Comparison of ENCODE assay signal across 8 cellular contexts in the genomic region with DNA sequence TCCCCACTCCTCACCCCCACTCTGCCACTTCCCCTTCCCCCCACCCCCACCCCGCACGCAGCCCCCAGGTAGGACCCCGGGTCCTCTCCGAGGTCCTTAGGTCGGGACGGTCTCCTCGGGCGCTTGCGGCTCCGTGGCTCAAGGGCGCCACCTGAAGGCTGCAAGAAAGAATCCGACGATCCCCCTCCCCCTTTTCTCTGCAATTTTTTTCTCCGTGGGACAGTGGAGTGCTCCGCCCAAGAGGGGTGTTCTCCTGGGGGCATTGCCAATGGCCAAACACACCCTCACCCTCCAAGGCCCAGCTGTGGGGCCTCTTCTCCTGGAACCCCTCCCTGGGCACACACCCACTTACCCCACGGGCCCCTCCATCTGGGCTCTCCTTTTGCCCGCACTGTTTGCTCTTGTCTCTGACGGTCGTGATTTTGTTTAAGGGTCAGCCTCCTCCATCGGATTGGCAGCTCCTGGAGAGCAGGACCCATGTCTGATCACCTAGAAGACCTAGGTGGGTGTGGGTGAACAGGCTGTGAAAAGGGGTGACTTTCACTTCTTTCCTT. TPM values are rescaled to one million over a fixed set of nuclear protein-coding genes. Genes with fewer than 3 reads are reported as not detected.
DNase-seq lines count a peak whose midpoint lies in the region; ATAC-seq and TF ChIP-seq lines count a peak whose summit lies in the region.

No MANE protein-coding gene starts in this region.

- H4K20me1 ChIP-seq in OCI-LY3 (ENCODE audit: insufficient read depth, low read length), result no peaks in the 10 kb centered on the region

- WGBS in ovary, 3 donors, result 8 to 15% (median 11%) methylated on average over 18 to 20 of the region's 20 CpGs

- peak; percentile 73 for ATAC-seq in CD4-positive, alpha-beta T cell (ENCODE audit: poor library complexity)
- no peak for ATAC-seq in HG03565 (IDR thresholded peaks at IDR 0.05; ENCODE audit: unreplicated experiment)

- CTCF ChIA-PET in CD4-positive, alpha-beta T cell (lab: Charles Lee), result no interaction called here
- CTCF ChIA-PET in activated naive CD4-positive, alpha-beta T cell treated with anti-CD3 and anti-CD28 coated beads, Interleukin-2, amount 10 ng/mL, durations not matched to agents 7 days and 5 days (lab: Charles Lee), result interaction anchor here (1.2 to 3.3 kb wide), 3 partner anchors 14 to 78 kb away, joined by 4 to 14 read pairs (median 11); no protein-coding TSS in a partner anchor

- H3K27ac Mint-ChIP-seq in CD4-positive, alpha-beta T cell, result no peak overlapping the region
- no peak overlapping the region for H3K27ac Mint-ChIP-seq in HFFc6
- H3K27ac Mint-ChIP-seq in activated naive CD4-positive, alpha-beta T cell treated with anti-CD3 and anti-CD28 coated beads, Interleukin-2, amount 10 ng/mL, durations not matched to agents 7 days and 5 days, result no peak overlapping the region

- TF ChIP-seq CTCF in CD4-positive, alpha-beta T cell (IDR thresholded peaks at IDR 0.05), result no peak
- TF ChIP-seq CTCF in HFFc6 (IDR thresholded peaks at IDR 0.05) (peak; percentile 75), OCI-LY3 (IDR thresholded peaks at IDR 0.05; ENCODE audit: low read depth, low read length) (peak; percentile 47), left ventricle myocardium inferior (IDR thresholded peaks at IDR 0.05; ENCODE audit: borderline replicate concordance) (peak; percentile 61), ovary (IDR thresholded peaks at IDR 0.05) (no peak)

- 0 out of 2 replicates have a peak overlapping the region, but pooled peaks have one; percentile 7 for H3K4me2 ChIP-seq in OCI-LY3 (ENCODE audit: low read length)

- H3K4me1 ChIP-seq in OCI-LY3 (ENCODE audit: low read length), result no peaks in the 10 kb centered on the region
- H3K4me1 ChIP-seq in left ventricle myocardium inferior, result peaks cover 43% of the 10 kb centered on the region
- H3K4me1 ChIP-seq in ovary (ENCODE audit: insufficient read depth), result no peaks in the 10 kb centered on the region

- H3K9me3 Mint-ChIP-seq in CD4-positive, alpha-beta T cell, result no peaks in the 10 kb centered on the region
- no peaks in the 10 kb centered on the region for H3K9me3 Mint-ChIP-seq in HFFc6
- no peaks in the 10 kb centered on the region for H3K9me3 Mint-ChIP-seq in activated naive CD4-positive, alpha-beta T cell treated with anti-CD3 and anti-CD28 coated beads, Interleukin-2, amount 10 ng/mL, durations not matched to agents 7 days and 5 days

- no peaks in the 10 kb centered on the region for H3K9me3 ChIP-seq in CD4-positive, alpha-beta T cell (ENCODE audit: control insufficient read depth, low read length)
- H3K9me3 ChIP-seq in OCI-LY3 (ENCODE audit: insufficient read depth, low read length) (no peaks in the 10 kb centered on the region), left ventricle myocardium inferior (replicated peaks) (no peaks in the 10 kb centered on the region), ovary (no peaks in the 10 kb centered on the region)

- H3K4me3 Mint-ChIP-seq in CD4-positive, alpha-beta T cell, result peak overlapping the region; percentile 68
- peak overlapping the region; percentile 24; the same call in 1 of the 2 replicates for H3K4me3 Mint-ChIP-seq in HFFc6
- peak overlapping the region; percentile 58 for H3K4me3 Mint-ChIP-seq in activated naive CD4-positive, alpha-beta T cell treated with anti-CD3 and anti-CD28 coated beads, Interleukin-2, amount 10 ng/mL, durations not matched to agents 7 days and 5 days

- POLR2A ChIA-PET in CD4-positive, alpha-beta T cell (lab: Charles Lee), result no interaction called here

- H3K36me3 Mint-ChIP-seq in CD4-positive, alpha-beta T cell (ENCODE audit: low read depth), result no peaks in the 10 kb centered on the region
- no peaks in the 10 kb centered on the region for H3K36me3 Mint-ChIP-seq in HFFc6 (ENCODE audit: low read depth)
- H3K36me3 Mint-ChIP-seq in activated naive CD4-positive, alpha-beta T cell treated with anti-CD3 and anti-CD28 coated beads, Interleukin-2, amount 10 ng/mL, durations not matched to agents 7 days and 5 days, result no peaks in the 10 kb centered on the region

- H3K4me1 Mint-ChIP-seq in CD4-positive, alpha-beta T cell (ENCODE audit: low read depth), result peaks cover 12% of the 10 kb centered on the region
- H3K4me1 Mint-ChIP-seq in HFFc6 (ENCODE audit: low read depth), result no peaks in the 10 kb centered on the region
- H3K4me1 Mint-ChIP-seq in activated naive CD4-positive, alpha-beta T cell treated with anti-CD3 and anti-CD28 coated beads, Interleukin-2, amount 10 ng/mL, durations not matched to agents 7 days and 5 days, result peaks cover 11% of the 10 kb centered on the region

- H3K36me3 ChIP-seq in OCI-LY3 (replicated peaks; ENCODE audit: low read depth, low read length) (no peaks in the 10 kb centered on the region), left ventricle myocardium inferior (no peaks in the 10 kb centered on the region), ovary (no peaks in the 10 kb centered on the region)

- no peak overlapping the region for H3K4me3 ChIP-seq in OCI-LY3 (ENCODE audit: low read length)
- H3K4me3 ChIP-seq in left ventricle myocardium inferior, result peak overlapping the region; percentile 73
- H3K4me3 ChIP-seq in skin epidermis, result peak overlapping the region; percentile 36 to 60 (median 43)
- no peak overlapping the region for H3K4me3 ChIP-seq in ovary

- H3K79me2 ChIP-seq in OCI-LY3 (ENCODE audit: low read length), result no peaks in the 10 kb centered on the region

- no peak overlapping the region for H3K27ac ChIP-seq in CD4-positive, alpha-beta T cell (ENCODE audit: low read depth, low read length)
- H3K27ac ChIP-seq in OCI-LY3 (ENCODE audit: low read length) (no peak overlapping the region), left ventricle myocardium inferior (replicated peaks) (peak overlapping the region; percentile 60), skin epidermis (peak overlapping the region in 3 of 21 experiments; percentile 7 to 50 (median 43)), ovary (no peak overlapping the region)

- H3K9ac ChIP-seq in OCI-LY3 (ENCODE audit: low read length), result no peak overlapping the region

- H3K27me3 ChIP-seq in CD4-positive, alpha-beta T cell (ENCODE audit: control insufficient read depth, insufficient read depth, low read length), result peaks cover 13% of the 10 kb centered on the region
- H3K27me3 ChIP-seq in OCI-LY3 (ENCODE audit: low read depth, low read length) (no peaks in the 10 kb centered on the region), left ventricle myocardium inferior (ENCODE audit: low read depth) (peaks cover 31% of the 10 kb centered on the region), ovary (no peaks in the 10 kb centered on the region)

- peaks cover 38% of the 10 kb centered on the region for H3K27me3 Mint-ChIP-seq in CD4-positive, alpha-beta T cell
- peaks cover 40% of the 10 kb centered on the region for H3K27me3 Mint-ChIP-seq in HFFc6 (ENCODE audit: insufficient read depth)
- peaks cover 48% of the 10 kb centered on the region for H3K27me3 Mint-ChIP-seq in activated naive CD4-positive, alpha-beta T cell treated with anti-CD3 and anti-CD28 coated beads, Interleukin-2, amount 10 ng/mL, durations not matched to agents 7 days and 5 days

- no peak overlapping the region for H2AFZ ChIP-seq in OCI-LY3 (ENCODE audit: low read depth, low read length)

- TF ChIP-seq EP300 in ovary (IDR thresholded peaks at IDR 0.05), result no peak

- TF ChIP-seq POLR2A in ovary (IDR thresholded peaks at IDR 0.05), result no peak

- peak in 9 of 10 experiments; percentile 12 to 47 (median 34) for DNase-seq in CD4-positive, alpha-beta T cell
- DNase-seq in HFFc6 (peak; percentile 10), left ventricle myocardium inferior (peak; percentile 37), ovary (no peak)
- peak; percentile 70 for DNase-seq in activated naive CD4-positive, alpha-beta T cell treated with anti-CD3 and anti-CD28 coated beads, Interleukin-2, amount 10 ng/mL, durations not matched to agents 7 days and 5 days

- intact Hi-C loops in CD4-positive, alpha-beta T cell (cut with DNase I, micrococcal nuclease), result no loop called here
- intact Hi-C loops in left ventricle myocardium inferior (cut with micrococcal nuclease) (no loop called here), ovary (cut with DNase I) (no loop called here)

RNA-seq across cellular contexts. Expression of a gene that starts 1.1 kb away (rescaled TPM):
- total RNA-seq in CD4-positive, alpha-beta T cell, result under 1 TPM in 1 of 2 experiments, not detected in 1; 0.17 TPM
- not detected for total RNA-seq in HFFc6 (2021; fragmentation: NEBNext Ultra II Directional; extraction: Animal tissue kit (Norgen Biotek cat#: 25700))
- total RNA-seq in left ventricle myocardium inferior, result 4.2 TPM
- total RNA-seq in ovary, result 1 to 10 TPM in 4 of 7 donors, under 1 TPM in 2, not detected in 1; 0.33 to 1.7 (median 1.1) TPM
- polyA plus RNA-seq in ovary, result under 1 TPM; 0.72 to 0.99 TPM

RNA-seq across cellular contexts. Expression of a gene that starts 17.4 kb away (rescaled TPM):
- total RNA-seq in CD4-positive, alpha-beta T cell, result not detected
- not detected for total RNA-seq in HFFc6 (2021; fragmentation: NEBNext Ultra II Directional; extraction: Animal tissue kit (Norgen Biotek cat#: 25700))
- total RNA-seq in left ventricle myocardium inferior, result 0.41 TPM
- total RNA-seq in ovary, result under 1 TPM in 6 of 7 donors, not detected in 1; 0.18 to 0.38 (median 0.29) TPM
- polyA plus RNA-seq in ovary, result under 1 TPM; 0.22 to 0.58 TPM

RNA-seq across cellular contexts. Expression of a gene that starts 40.0 kb away (rescaled TPM):
- total RNA-seq in CD4-positive, alpha-beta T cell, result under 1 TPM in 1 of 2 experiments, not detected in 1; 0.58 TPM
- total RNA-seq in HFFc6 (2021; fragmentation: NEBNext Ultra II Directional; extraction: Animal tissue kit (Norgen Biotek cat#: 25700)), result under 1 TPM; 0.35 to 0.89 (median 0.56) TPM
- total RNA-seq in left ventricle myocardium inferior (not detected), ovary (not detected)
- polyA plus RNA-seq in ovary, result not detected

Comparison
In these comparisons a context has a peak if more than half of its experiments do, and no peak if none do; other contexts are left out.
1. DNase-seq: peak in CD4-positive, alpha-beta T cell (9 of 10), HFFc6 (single experiment), activated naive CD4-positive, alpha-beta T cell treated with anti-CD3 and anti-CD28 coated beads, Interleukin-2, amount 10 ng/mL, durations not matched to agents 7 days and 5 days (single experiment) and left ventricle myocardium inferior (single experiment); none in ovary (0 of 5).
2. CTCF ChIP-seq: peak in HFFc6 (single experiment), OCI-LY3 (single experiment) and left ventricle myocardium inferior (single experiment); none in CD4-positive, alpha-beta T cell (single experiment) and ovary (0 of 3).
3. H3K4me3 ChIP-seq: peak in left ventricle myocardium inferior (single experiment) and skin epidermis (7 of 7); none in OCI-LY3 (single experiment) and ovary (single experiment).
4. Peak in every context shown above with its lines, with median percentiles within 50 percentile points of each other: H3K4me3 Mint-ChIP-seq.